In genomic region chr20:33233129-33233774, GRCh38 we compare ENCODE assay signal across 1 cellular context.
TF ChIP-seq lines count a peak whose summit lies in the region.

No MANE protein-coding gene starts in this region.

TF ChIP-seq in GM23338, 12 proteins besides CTCF, POLR2A, EP300 and RAD21 (continued from another document):
- no peak for TF ChIP-seq ZNF462 (CRISPR knock-in tag; IDR thresholded peaks at IDR 0.05)
